Comparison of ENCODE assay signal across 8 cellular contexts in genomic region chr1:64136749-64137568, GRCh38.
DNase-seq lines count a peak whose midpoint lies in the region; ATAC-seq, FAIRE-seq and TF ChIP-seq lines count a peak whose summit lies in the region.

No MANE protein-coding gene starts in this region.

- POLR2A ChIA-PET in activated CD8-positive, alpha-beta T cell treated with anti-CD3 and anti-CD28 coated beads for 36 hours (lab: Charles Lee), result no interaction called here
- POLR2A ChIA-PET in H1 (lab: Charles Lee; ENCODE audit: partially characterized antibody), result interaction anchor here (0.6 to 1.4 kb wide), 3 partner anchors 11 to 1093 kb away, joined by 3 to 4 read pairs (median 3); no protein-coding TSS in a partner anchor

- peak; percentile 94 for TF ChIP-seq CTCF in AG10803 (conservative IDR thresholded peaks at IDR 0.05; ENCODE audit: low read length)
- TF ChIP-seq CTCF in activated CD8-positive, alpha-beta T cell treated with anti-CD3 and anti-CD28 coated beads for 36 hours (IDR thresholded peaks at IDR 0.05), result peak; percentile 92
- TF ChIP-seq CTCF in H1 (IDR thresholded peaks at IDR 0.05; ENCODE audit: control extremely low read depth in 1 of 3, insufficient read depth in 1 of 3, low read depth in 1 of 3, low read length in 3 of 3), result peak; percentile 57 to 92 (median 72)

- H3K14ac ChIP-seq in H1 (ENCODE audit: insufficient read length), result no peak overlapping the region

- peak; percentile 87 for FAIRE-seq in H1 (lab: Jason Lieb, UNC)

- H2BK20ac ChIP-seq in H1 (ENCODE audit: low read length), result no peak overlapping the region

- no peak overlapping the region for H2AK5ac ChIP-seq in H1 (ENCODE audit: low read depth, low read length)

- H3K79me2 ChIP-seq in H1 (ENCODE audit: control insufficient read depth in 1 of 2, insufficient read depth in 2 of 2, low read length in 2 of 2), result no peaks in the 10 kb centered on the region

- H3K18ac ChIP-seq in H1 (ENCODE audit: extremely low read depth, low read length), result no peak overlapping the region

- no peak overlapping the region for H2AFZ ChIP-seq in H1 (ENCODE audit: low read length)

- no peak overlapping the region for H4K8ac ChIP-seq in H1 (ENCODE audit: extremely low read depth, insufficient read depth, low read length)

- no peaks in the 10 kb centered on the region for H3K79me1 ChIP-seq in H1 (ENCODE audit: low read depth, low read length)

- H3K9me3 Mint-ChIP-seq in activated CD8-positive, alpha-beta T cell treated with anti-CD3 and anti-CD28 coated beads for 36 hours, result no peaks in the 10 kb centered on the region

- H2BK120ac ChIP-seq in H1 (replicated peaks; ENCODE audit: low read depth, low read length), result no peak overlapping the region

- peak; percentile 87 to 90 for TF ChIP-seq RAD21 in H1 (IDR thresholded peaks at IDR 0.05 in 1 of 2, conservative IDR thresholded peaks at IDR 0.05 in 1 of 2; ENCODE audit: low read depth in 2 of 2, low read length in 2 of 2)

- no peak overlapping the region for H3K56ac ChIP-seq in H1 (replicated peaks; ENCODE audit: insufficient read length, low read depth, low read length)

- no peaks in the 10 kb centered on the region for H3K4me1 Mint-ChIP-seq in activated CD8-positive, alpha-beta T cell treated with anti-CD3 and anti-CD28 coated beads for 36 hours (ENCODE audit: low read depth)

- H3K4ac ChIP-seq in H1 (replicated peaks; ENCODE audit: insufficient read length, low read depth, low read length), result no peak overlapping the region

- H3K4me3 ChIP-seq in AG10803 (ENCODE audit: low read length) (no peak overlapping the region), H1 (ENCODE audit: extremely low read depth in 1 of 4, insufficient read depth in 2 of 4, low read depth in 3 of 4, low read length in 4 of 4) (no peak overlapping the region)

- CTCF ChIA-PET in activated CD8-positive, alpha-beta T cell treated with anti-CD3 and anti-CD28 coated beads for 36 hours (lab: Charles Lee), result interaction anchor here (0.6 to 4.7 kb wide), 56 partner anchors 9 to 1332 kb away, joined by 3 to 40 read pairs (median 4); no protein-coding TSS in a partner anchor
- CTCF ChIA-PET in H1 (lab: Charles Lee; ENCODE audit: partially characterized antibody), result interaction anchor here (0.6 to 5.7 kb wide), 69 partner anchors 8 to 1069 kb away, joined by 3 to 56 read pairs (median 4); partner anchors contain the start of gene ROR1

- no peak overlapping the region for H3K27ac ChIP-seq in H1 (ENCODE audit: low read depth, low read length)

- H3K27me3 ChIP-seq in H1 (replicated peaks in 1 of 4; ENCODE audit: control insufficient read depth in 3 of 4, extremely low read depth in 1 of 4, insufficient read depth in 3 of 4, low read length in 3 of 4), result no peaks in the 10 kb centered on the region

- H3K23me2 ChIP-seq in H1 (ENCODE audit: low read depth, low read length), result no peaks in the 10 kb centered on the region

- H3K9me3 ChIP-seq in H1 (ENCODE audit: insufficient read depth in 2 of 2, low read depth in 1 of 2, low read length in 1 of 2), result no peaks in the 10 kb centered on the region

- H3K4me2 ChIP-seq in H1 (ENCODE audit: insufficient read depth in 1 of 2, low read depth in 2 of 2, low read length in 2 of 2), result no peak overlapping the region

- no peak for TF ChIP-seq POLR2A in H1 (IDR thresholded peaks at IDR 0.05; ENCODE audit: control extremely low read depth in 1 of 2, low read depth in 2 of 2, low read length in 2 of 2)

- H4K5ac ChIP-seq in H1 (ENCODE audit: insufficient read length, low read depth, low read length), result no peak overlapping the region

- peaks cover 2% of the 10 kb centered on the region for H3K27me3 Mint-ChIP-seq in activated CD8-positive, alpha-beta T cell treated with anti-CD3 and anti-CD28 coated beads for 36 hours

- H3K27ac Mint-ChIP-seq in activated CD8-positive, alpha-beta T cell treated with anti-CD3 and anti-CD28 coated beads for 36 hours, result no peak overlapping the region

- intact Hi-C loops in activated CD8-positive, alpha-beta T cell treated with anti-CD3 and anti-CD28 coated beads for 36 hours (cut with micrococcal nuclease), result loop anchor here (2.0 to 10.0 kb wide), 3 partner anchors 108 to 520 kb away; no protein-coding TSS in a partner anchor

- no peak overlapping the region for H3K9ac ChIP-seq in H1 (replicated peaks in 1 of 4; ENCODE audit: extremely low read depth in 1 of 4, low read depth in 3 of 4, low read length in 3 of 4)

- H4K91ac ChIP-seq in H1 (replicated peaks; ENCODE audit: insufficient read length, low read length), result no peak overlapping the region

- H2BK12ac ChIP-seq in H1 (ENCODE audit: low read depth, low read length), result no peak overlapping the region

- no peak overlapping the region for H2BK15ac ChIP-seq in H1 (ENCODE audit: low read length)

- no peak overlapping the region for H2BK5ac ChIP-seq in H1 (ENCODE audit: low read depth, low read length)

- ATAC-seq in GM18868 (IDR thresholded peaks at IDR 0.05; ENCODE audit: unreplicated experiment) (peak; percentile 91), HG03460 (IDR thresholded peaks at IDR 0.05; ENCODE audit: unreplicated experiment) (peak; percentile 54)
- peak; percentile 88 for ATAC-seq in activated CD8-positive, alpha-beta T cell treated with anti-CD3 and anti-CD28 coated beads for 36 hours

- TF ChIP-seq EP300 in H1 (IDR thresholded peaks at IDR 0.05; ENCODE audit: borderline replicate concordance in 1 of 2, low read depth in 2 of 2, low read length in 2 of 2), result no peak

- no peaks in the 10 kb centered on the region for H3K4me1 ChIP-seq in H1 (replicated peaks in 1 of 4; ENCODE audit: control insufficient read depth in 3 of 4, insufficient read depth in 4 of 4, low read length in 3 of 4)

- H3K36me3 ChIP-seq in H1 (ENCODE audit: control insufficient read depth in 2 of 4, insufficient read depth in 4 of 4, low read length in 3 of 4), result peaks cover 5 to 36% (median 22%) of the 10 kb centered on the region in 4 experiments; a peak in 7 of 8 replicates

- H3K36me3 Mint-ChIP-seq in activated CD8-positive, alpha-beta T cell treated with anti-CD3 and anti-CD28 coated beads for 36 hours (ENCODE audit: low read depth), result no peaks in the 10 kb centered on the region

- WGBS in H1 (ENCODE audit: extremely low coverage in 1 of 2, insufficient coverage in 1 of 2, insufficient read length in 1 of 2, insufficient replicate concordance in 2 of 2, low coverage in 1 of 2, low lambda C conversion rate in 2 of 2, missing lambda C conversion rate in 1 of 2), 2 experiments, result 50% methylated on average over 10 of the region's 10 CpGs; no CpG with 5 or more reads in 1 of the 2 experiments

- H3K4me3 Mint-ChIP-seq in activated CD8-positive, alpha-beta T cell treated with anti-CD3 and anti-CD28 coated beads for 36 hours, result no peak overlapping the region

- H3K23ac ChIP-seq in H1 (ENCODE audit: insufficient read length), result no peak overlapping the region

- peaks cover 1 to 3% of the 10 kb centered on the region in 2 experiments for H4K20me1 ChIP-seq in H1 (replicated peaks in 1 of 2; ENCODE audit: control insufficient read depth in 1 of 2, insufficient read depth in 2 of 2, low read length in 2 of 2)

- peak; percentile 90 for DNase-seq in AG10803 (ENCODE audit: low read depth)
- DNase-seq in NCI-H748 (lab: John Stamatoyannopoulos, UW; ENCODE audit: unreplicated experiment), result peak; percentile 55
- DNase-seq in activated CD8-positive, alpha-beta T cell treated with anti-CD3 and anti-CD28 coated beads for 36 hours, result peak; percentile 85
- DNase-seq in H1 (ENCODE audit: low read depth in 1 of 2, low spot score in 2 of 2), result peak; percentile 49 to 93
- peak; percentile 87 for DNase-seq in midbrain (lab: John Stamatoyannopoulos, UW)
- DNase-seq in stimulated activated CD8-positive, alpha-beta memory T cell treated with anti-CD3 and anti-CD28 coated beads, Interleukin-4, amount 100 ng/mL, for 1 hour (ENCODE audit: low read depth in 2 of 2, low spot score in 1 of 2), result peak; percentile 13 to 39

TF ChIP-seq in H1, 55 proteins besides CTCF, POLR2A, EP300 and RAD21 (continues in another document):
- no peak for TF ChIP-seq SUZ12 (IDR thresholded peaks at IDR 0.05; ENCODE audit: low read length)
- peak; percentile 46; the same call in 1 of the 2 replicates for TF ChIP-seq CREB1 (IDR thresholded peaks at IDR 0.05)
- TF ChIP-seq RFX5 (IDR thresholded peaks at IDR 0.05; ENCODE audit: borderline replicate concordance, low read depth, low read length), result no peak
- TF ChIP-seq SIN3A (conservative IDR thresholded peaks at IDR 0.05 in 1 of 2, IDR thresholded peaks at IDR 0.05 in 1 of 2; ENCODE audit: low read depth in 1 of 2, low read length in 2 of 2), result no peak
- TF ChIP-seq RNF2 (IDR thresholded peaks at IDR 0.05; ENCODE audit: borderline replicate concordance, low read depth, low read length, missing control alignments, poor library complexity, severe bottlenecking), result no peak
- 0 out of 2 replicates have a peak, but pooled peaks have one; percentile 9 for TF ChIP-seq TEAD4 (IDR thresholded peaks at IDR 0.05; ENCODE audit: low read depth, low read length)
- TF ChIP-seq CEBPB (IDR thresholded peaks at IDR 0.05; ENCODE audit: low read depth, low read length), result no peak
- TF ChIP-seq TAF1 (IDR thresholded peaks at IDR 0.05; ENCODE audit: low read depth, low read length), result no peak
- TF ChIP-seq FOSL1 (IDR thresholded peaks at IDR 0.05; ENCODE audit: insufficient read depth, low read depth, low read length), result no peak
- TF ChIP-seq ATF2 (IDR thresholded peaks at IDR 0.05; ENCODE audit: low read length), result no peak
- TF ChIP-seq RBBP5 (IDR thresholded peaks at IDR 0.05; ENCODE audit: borderline replicate concordance, low read depth, low read length), result no peak
- no peak for TF ChIP-seq ASH2L (IDR thresholded peaks at IDR 0.05; ENCODE audit: low read length)
- no peak for TF ChIP-seq USF2 (IDR thresholded peaks at IDR 0.05; ENCODE audit: low read length)
- TF ChIP-seq SIRT6 (IDR thresholded peaks at IDR 0.05; ENCODE audit: low read length), result no peak

Comparison
In these comparisons a context has a peak if more than half of its experiments do, and no peak if none do; other contexts are left out.
1. DNase-seq: peak in every context shown above with its lines; median percentile 90 in AG10803; 87 in midbrain; 85 in activated CD8-positive, alpha-beta T cell treated with anti-CD3 and anti-CD28 coated beads for 36 hours; 71 in H1; 55 in NCI-H748; 26 in stimulated activated CD8-positive, alpha-beta memory T cell treated with anti-CD3 and anti-CD28 coated beads, Interleukin-4, amount 100 ng/mL, for 1 hour.